21 cellular contexts compared by ENCODE assay signal in genomic region chr7:130114776-130115175, GRCh38. TPM values are rescaled to one million over a fixed set of nuclear protein-coding genes. Genes with fewer than 3 reads are reported as not detected.
DNase-seq lines count a peak whose midpoint lies in the region; ATAC-seq and TF ChIP-seq lines count a peak whose summit lies in the region.
"Had no signal": no experiment of that assay in that cellular context is flagged by ENCODE, and none has a peak within 500 bp of the region (broad histone marks: within the 10 kb centered on the region; RNA-seq: fewer than 3 reads in every experiment).

No MANE protein-coding gene starts in this region.

- peak overlapping the region; percentile 7 for H3K4me3 ChIP-seq in endocrine pancreas (ENCODE audit: control insufficient read depth, insufficient read depth, low read length)
- H3K4me3 ChIP-seq: psoas muscle, SK-N-MC, uterus had no signal

- no peak for TF ChIP-seq CTCF in progenitor cell of endocrine pancreas (IDR thresholded peaks at IDR 0.05; ENCODE audit: unreplicated experiment)

- no peaks in the 10 kb centered on the region for H3K36me3 ChIP-seq in endocrine pancreas (ENCODE audit: control insufficient read depth, insufficient read depth, low read length)
- H3K36me3 ChIP-seq: uterus had no signal

- H3K9ac ChIP-seq in endocrine pancreas (ENCODE audit: control insufficient read depth, insufficient read depth, low read length) = no peak overlapping the region

- peaks cover 9% of the 10 kb centered on the region for H3K4me1 ChIP-seq in endocrine pancreas (ENCODE audit: control insufficient read depth, insufficient read depth, low read length)
- H3K4me1 ChIP-seq: psoas muscle, uterus had no signal

- H3K27ac Mint-ChIP-seq in progenitor cell of endocrine pancreas = peak overlapping the region; percentile 38
- H3K27ac Mint-ChIP-seq: activated naive CD4-positive, alpha-beta T cell treated with anti-CD3 and anti-CD28 coated beads, Interleukin-2, amount 50 U/mL, for 24 hours; activated T-helper 17 cell treated with anti-CD3 and anti-CD28 coated beads, Interleukin-2, amount 50 U/mL, for 72 hours; CD4-positive, alpha-beta T cell had no signal

- H3K9me3 Mint-ChIP-seq in progenitor cell of endocrine pancreas (ENCODE audit: low read depth) = peaks cover 6% of the 10 kb centered on the region
- H3K9me3 Mint-ChIP-seq: activated naive CD4-positive, alpha-beta T cell treated with anti-CD3 and anti-CD28 coated beads, Interleukin-2, amount 50 U/mL, for 24 hours; activated T-helper 17 cell treated with anti-CD3 and anti-CD28 coated beads, Interleukin-2, amount 50 U/mL, for 72 hours; CD4-positive, alpha-beta T cell had no signal

- peaks cover 18% of the 10 kb centered on the region for H3K36me3 Mint-ChIP-seq in progenitor cell of endocrine pancreas (ENCODE audit: insufficient read depth)

- H3K4me1 Mint-ChIP-seq in progenitor cell of endocrine pancreas (ENCODE audit: low read depth) = peaks cover 25% of the 10 kb centered on the region
- H3K4me1 Mint-ChIP-seq: activated naive CD4-positive, alpha-beta T cell treated with anti-CD3 and anti-CD28 coated beads, Interleukin-2, amount 50 U/mL, for 24 hours had no signal

- DNase-seq in HPDE6-E6E7 (ENCODE audit: extremely low spot score) = peak; percentile 49
- DNase-seq in progenitor cell of endocrine pancreas (ENCODE audit: low spot score, unreplicated experiment) = no peak
- no peak for DNase-seq in GOT3 (lab: John Stamatoyannopoulos, UW)
- no peak for DNase-seq in AG20443 (ENCODE audit: low spot score)
- no peak for DNase-seq in NOMO-1 treated with dmso at 0.1 percent for 144 hours (lab: John Stamatoyannopoulos, UW; ENCODE audit: unreplicated experiment)
- DNase-seq: activated CD8-positive, alpha-beta memory T cell treated with anti-CD3 and anti-CD28 coated beads, Interleukin-2, amount 50 U/mL, for 4 hours; caudate nucleus; CD4-positive, alpha-beta T cell; dermis blood vessel endothelial cell; IMR-90; NCI-H1092 treated with DMSO at 0.1 percent for 48 hours; NCI-H187 treated with DMSO at 0.1 percent for 48 hours; NCI-H526 treated with DMSO at 0.1 percent for 48 hours; psoas muscle; uterus had no signal

- no peaks in the 10 kb centered on the region for H3K9me3 ChIP-seq in endocrine pancreas (ENCODE audit: control insufficient read depth, low read length)
- H3K9me3 ChIP-seq: neutrophil, psoas muscle, uterus had no signal

- H3K27me3 ChIP-seq in endocrine pancreas (ENCODE audit: control insufficient read depth, insufficient read depth, low read length) = no peaks in the 10 kb centered on the region
- H3K27me3 ChIP-seq: neutrophil, uterus had no signal

- H3K4me3 Mint-ChIP-seq in progenitor cell of endocrine pancreas (ENCODE audit: low read depth) = no peak overlapping the region
- H3K4me3 Mint-ChIP-seq: activated naive CD4-positive, alpha-beta T cell treated with anti-CD3 and anti-CD28 coated beads, Interleukin-2, amount 50 U/mL, for 24 hours; activated T-helper 17 cell treated with anti-CD3 and anti-CD28 coated beads, Interleukin-2, amount 50 U/mL, for 72 hours; CD4-positive, alpha-beta T cell had no signal

- H3K27me3 Mint-ChIP-seq in progenitor cell of endocrine pancreas = no peaks in the 10 kb centered on the region
- H3K27me3 Mint-ChIP-seq: activated naive CD4-positive, alpha-beta T cell treated with anti-CD3 and anti-CD28 coated beads, Interleukin-2, amount 50 U/mL, for 24 hours; activated T-helper 17 cell treated with anti-CD3 and anti-CD28 coated beads, Interleukin-2, amount 50 U/mL, for 72 hours; CD4-positive, alpha-beta T cell had no signal

- ATAC-seq in GM18907 (IDR thresholded peaks at IDR 0.05; ENCODE audit: unreplicated experiment) = peak; percentile 30
- ATAC-seq: activated T-helper 17 cell treated with anti-CD3 and anti-CD28 coated beads, Interleukin-2, amount 50 U/mL, for 72 hours; psoas muscle had no signal

RNA-seq across cellular contexts. Expression of gene KLHDC10, which starts 44.4 kb away (rescaled TPM):
- 50.1 and 50.8 TPM in 2 replicates for total RNA-seq in progenitor cell of endocrine pancreas
